ENCODE assay signal across 1 cellular context in the genomic region with DNA sequence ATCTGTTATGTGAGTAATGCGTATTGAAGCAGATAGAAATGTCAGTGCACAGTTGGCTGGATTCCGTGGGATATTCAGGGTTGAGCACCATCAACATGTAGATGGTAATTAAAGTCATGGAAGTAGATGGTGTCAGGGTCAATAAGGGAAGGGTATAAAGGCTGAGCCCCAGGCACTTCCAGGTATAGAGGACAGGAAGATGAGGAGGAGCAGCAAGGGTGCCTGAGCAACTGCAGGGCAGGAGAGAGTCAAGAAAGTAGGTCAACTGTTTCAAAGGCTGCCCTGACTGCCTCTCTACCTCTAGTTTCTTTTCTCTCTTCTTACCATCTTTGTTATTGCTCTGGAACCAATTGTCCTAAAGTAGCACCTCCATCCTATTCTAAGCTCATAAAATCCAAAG.
TF ChIP-seq lines count a peak whose summit lies in the region.

No MANE protein-coding gene starts in this region.

TF ChIP-seq in GM12878, 131 proteins besides CTCF, POLR2A, EP300 and RAD21 (continued from another document):
- TF ChIP-seq, protein P1, sequence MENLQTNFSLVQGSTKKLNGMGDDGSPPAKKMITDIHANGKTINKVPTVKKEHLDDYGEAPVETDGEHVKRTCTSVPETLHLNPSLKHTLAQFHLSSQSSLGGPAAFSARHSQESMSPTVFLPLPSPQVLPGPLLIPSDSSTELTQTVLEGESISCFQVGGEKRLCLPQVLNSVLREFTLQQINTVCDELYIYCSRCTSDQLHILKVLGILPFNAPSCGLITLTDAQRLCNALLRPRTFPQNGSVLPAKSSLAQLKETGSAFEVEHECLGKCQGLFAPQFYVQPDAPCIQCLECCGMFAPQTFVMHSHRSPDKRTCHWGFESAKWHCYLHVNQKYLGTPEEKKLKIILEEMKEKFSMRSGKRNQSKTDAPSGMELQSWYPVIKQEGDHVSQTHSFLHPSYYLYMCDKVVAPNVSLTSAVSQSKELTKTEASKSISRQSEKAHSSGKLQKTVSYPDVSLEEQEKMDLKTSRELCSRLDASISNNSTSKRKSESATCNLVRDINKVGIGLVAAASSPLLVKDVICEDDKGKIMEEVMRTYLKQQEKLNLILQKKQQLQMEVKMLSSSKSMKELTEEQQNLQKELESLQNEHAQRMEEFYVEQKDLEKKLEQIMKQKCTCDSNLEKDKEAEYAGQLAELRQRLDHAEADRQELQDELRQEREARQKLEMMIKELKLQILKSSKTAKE (IDR thresholded peaks at IDR 0.05; ENCODE audit: low read depth, poor library complexity, severe bottlenecking) = no peak
- TF ChIP-seq, protein P2, sequence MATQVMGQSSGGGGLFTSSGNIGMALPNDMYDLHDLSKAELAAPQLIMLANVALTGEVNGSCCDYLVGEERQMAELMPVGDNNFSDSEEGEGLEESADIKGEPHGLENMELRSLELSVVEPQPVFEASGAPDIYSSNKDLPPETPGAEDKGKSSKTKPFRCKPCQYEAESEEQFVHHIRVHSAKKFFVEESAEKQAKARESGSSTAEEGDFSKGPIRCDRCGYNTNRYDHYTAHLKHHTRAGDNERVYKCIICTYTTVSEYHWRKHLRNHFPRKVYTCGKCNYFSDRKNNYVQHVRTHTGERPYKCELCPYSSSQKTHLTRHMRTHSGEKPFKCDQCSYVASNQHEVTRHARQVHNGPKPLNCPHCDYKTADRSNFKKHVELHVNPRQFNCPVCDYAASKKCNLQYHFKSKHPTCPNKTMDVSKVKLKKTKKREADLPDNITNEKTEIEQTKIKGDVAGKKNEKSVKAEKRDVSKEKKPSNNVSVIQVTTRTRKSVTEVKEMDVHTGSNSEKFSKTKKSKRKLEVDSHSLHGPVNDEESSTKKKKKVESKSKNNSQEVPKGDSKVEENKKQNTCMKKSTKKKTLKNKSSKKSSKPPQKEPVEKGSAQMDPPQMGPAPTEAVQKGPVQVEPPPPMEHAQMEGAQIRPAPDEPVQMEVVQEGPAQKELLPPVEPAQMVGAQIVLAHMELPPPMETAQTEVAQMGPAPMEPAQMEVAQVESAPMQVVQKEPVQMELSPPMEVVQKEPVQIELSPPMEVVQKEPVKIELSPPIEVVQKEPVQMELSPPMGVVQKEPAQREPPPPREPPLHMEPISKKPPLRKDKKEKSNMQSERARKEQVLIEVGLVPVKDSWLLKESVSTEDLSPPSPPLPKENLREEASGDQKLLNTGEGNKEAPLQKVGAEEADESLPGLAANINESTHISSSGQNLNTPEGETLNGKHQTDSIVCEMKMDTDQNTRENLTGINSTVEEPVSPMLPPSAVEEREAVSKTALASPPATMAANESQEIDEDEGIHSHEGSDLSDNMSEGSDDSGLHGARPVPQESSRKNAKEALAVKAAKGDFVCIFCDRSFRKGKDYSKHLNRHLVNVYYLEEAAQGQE (IDR thresholded peaks at IDR 0.05; ENCODE audit: low read depth, low read length) = no peak
- TF ChIP-seq POLR2AphosphoS5 (IDR thresholded peaks at IDR 0.05; ENCODE audit: low read length) = no peak
